7 cellular contexts compared by ENCODE assay signal in the genomic region with DNA sequence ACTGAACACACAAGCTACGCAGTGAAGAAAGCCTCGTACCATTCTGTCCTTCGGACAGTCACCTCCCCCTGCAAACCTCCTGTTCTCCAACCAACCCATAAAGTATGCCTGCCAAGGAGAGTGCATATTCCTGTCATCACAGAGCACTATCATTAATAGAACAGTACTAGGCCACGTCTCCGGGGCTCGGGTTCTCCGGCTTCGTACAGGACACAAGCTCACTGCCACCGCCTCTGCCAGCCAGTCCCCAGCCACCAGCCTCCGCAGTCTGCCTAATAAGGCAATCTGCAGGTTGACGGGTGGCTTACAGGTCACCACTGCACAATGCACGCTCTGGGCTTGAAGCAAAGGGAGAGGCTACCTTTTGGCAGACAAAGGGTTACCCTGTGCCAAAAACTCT. TPM values are rescaled to one million over a fixed set of nuclear protein-coding genes. Genes with fewer than 3 reads are reported as not detected.
A peak's percentile ranks its signal among the peaks of the same experiment; 100 is the strongest.
DNase-seq lines count a peak whose midpoint lies in the region; ATAC-seq and TF ChIP-seq lines count a peak whose summit lies in the region.
"Not testable (repeated sequence)": the region's sequence is repeated elsewhere in the genome, so short reads cannot be mapped to it uniquely, and the experiment has no call there.

No MANE protein-coding gene starts in this region.

- H3K79me2 ChIP-seq in SK-N-SH (ENCODE audit: insufficient read depth): peaks cover 66% of the 10 kb centered on the region

- intact Hi-C loops in right cardiac atrium (cut with DNase I): loop anchor here in 1 of 4 donors (10.0 kb wide), 1 partner anchor 62 kb away; no protein-coding TSS in a partner anchor

- H3K9me3 Mint-ChIP-seq in osteocyte (ENCODE audit: unreplicated experiment): not testable (repeated sequence)

- not testable (repeated sequence) for TF ChIP-seq EP300 in SK-N-SH (IDR thresholded peaks at IDR 0.05; ENCODE audit: borderline replicate concordance in 1 of 2, low read depth in 1 of 2, low read length in 1 of 2); gastroesophageal sphincter (IDR thresholded peaks at IDR 0.05)

- peaks cover 14% of the 10 kb centered on the region for H3K36me3 Mint-ChIP-seq in osteocyte (ENCODE audit: unreplicated experiment)

- H3K36me3 ChIP-seq in HAP-1 (replicated peaks); SK-N-SH (replicated peaks in 1 of 2; ENCODE audit: control insufficient read depth in 1 of 2, insufficient read depth in 2 of 2, low read length in 1 of 2); gastroesophageal sphincter; subcutaneous abdominal adipose tissue (ENCODE audit: control insufficient read depth in 5 of 5, insufficient read depth in 5 of 5, low read length in 5 of 5): not testable (repeated sequence)

- POLR2A ChIA-PET in SK-N-SH (lab: Yijun Ruan, JAX): not testable (repeated sequence)

- WGBS in SK-N-SH (ENCODE audit: low lambda C conversion rate): 86% methylated on average over 12 of the region's 12 CpGs
- 49 to 51% methylated on average over 8 of the region's 12 CpGs for WGBS in gastroesophageal sphincter (ENCODE audit: low coverage in 1 of 2), 2 donors
- WGBS in right cardiac atrium: 38% methylated on average over 12 of the region's 12 CpGs

- CTCF ChIA-PET in SK-N-SH (lab: Yijun Ruan, JAX): not testable (repeated sequence)

- H3K27me3 Mint-ChIP-seq in osteocyte (ENCODE audit: unreplicated experiment): not testable (repeated sequence)

- not testable (repeated sequence) for H3K9me3 ChIP-seq in HAP-1; SK-N-SH; gastroesophageal sphincter; right cardiac atrium (ENCODE audit: control insufficient read depth, low read length); subcutaneous abdominal adipose tissue (ENCODE audit: control insufficient read depth in 5 of 5, low read length in 5 of 5)

- H3K27ac ChIP-seq in SK-N-SH (ENCODE audit: low read depth in 2 of 2, low read length in 1 of 2) (peak overlapping the region in 1 of 2 experiments; percentile 96; a peak in 2 of 4 replicates), coronary artery (peak overlapping the region; percentile 46 to 83), gastroesophageal sphincter (peak overlapping the region; percentile 66 to 81 (median 74)), subcutaneous abdominal adipose tissue (ENCODE audit: low read depth, low read length) (peak overlapping the region; percentile 84)
- not testable (repeated sequence) for H3K27ac ChIP-seq in right cardiac atrium (ENCODE audit: low read length)

- not testable (repeated sequence) for H3K9me2 ChIP-seq in SK-N-SH

- H3K4me2 ChIP-seq in SK-N-SH: 0 out of 2 replicates have a peak overlapping the region, but pooled peaks have one; percentile 21

- peaks cover 35% of the 10 kb centered on the region for H3F3A ChIP-seq in SK-N-SH (replicated peaks; ENCODE audit: insufficient read depth)

- peaks cover 69% of the 10 kb centered on the region for H3K4me1 Mint-ChIP-seq in osteocyte (ENCODE audit: unreplicated experiment)

- DNase-seq in HAP-1 (ENCODE audit: low spot score in 2 of 2) (peak; percentile 49 to 74), right cardiac atrium (peak; percentile 55 to 82 (median 78)), osteocyte (ENCODE audit: extremely low spot score, unreplicated experiment) (peak; percentile 40)
- not testable (repeated sequence) for DNase-seq in SK-N-SH; coronary artery (ENCODE audit: low spot score)

- H3K4me3 Mint-ChIP-seq in osteocyte (ENCODE audit: unreplicated experiment): not testable (repeated sequence)

- H2AFZ ChIP-seq in SK-N-SH (ENCODE audit: low read depth): not testable (repeated sequence)

- H3K27me3 ChIP-seq in HAP-1 (ENCODE audit: low read depth); SK-N-SH (ENCODE audit: insufficient read depth); gastroesophageal sphincter; right cardiac atrium (ENCODE audit: control insufficient read depth, insufficient read depth); subcutaneous abdominal adipose tissue (ENCODE audit: control insufficient read depth in 5 of 5, insufficient read depth in 4 of 5, low read length in 5 of 5): not testable (repeated sequence)

- not testable (repeated sequence) for H3K27ac Mint-ChIP-seq in osteocyte (ENCODE audit: unreplicated experiment)

- peak; percentile 23 for ATAC-seq in gastroesophageal sphincter
- ATAC-seq in right cardiac atrium: peak; percentile 71 to 81

- peaks cover 26% of the 10 kb centered on the region for H3K4me1 ChIP-seq in HAP-1
- H3K4me1 ChIP-seq in SK-N-SH (ENCODE audit: control insufficient read depth in 1 of 2, insufficient read depth in 2 of 2, low read depth in 1 of 2, low read length in 1 of 2): peaks cover 7 to 38% of the 10 kb centered on the region in 2 experiments
- H3K4me1 ChIP-seq in gastroesophageal sphincter: peaks cover 18 to 99% (median 32%) of the 10 kb centered on the region in 3 donors
- H3K4me1 ChIP-seq in right cardiac atrium (ENCODE audit: control insufficient read depth, insufficient read depth, low read length): not testable (repeated sequence)
- peaks cover 5 to 39% (median 32%) of the 10 kb centered on the region in 5 donors for H3K4me1 ChIP-seq in subcutaneous abdominal adipose tissue (ENCODE audit: control insufficient read depth in 5 of 5, insufficient read depth in 5 of 5, low read length in 5 of 5)

- not testable (repeated sequence) for TF ChIP-seq RAD21 in SK-N-SH (IDR thresholded peaks at IDR 0.05; ENCODE audit: low read length)

- not testable (repeated sequence) for TF ChIP-seq CTCF in SK-N-SH (IDR thresholded peaks at IDR 0.05); coronary artery (IDR thresholded peaks at IDR 0.05); gastroesophageal sphincter (IDR thresholded peaks at IDR 0.05); osteocyte (IDR thresholded peaks at IDR 0.05)

- peaks cover 20% of the 10 kb centered on the region; the same call in 1 of the 2 replicates for H4K20me1 ChIP-seq in SK-N-SH (ENCODE audit: insufficient read depth)

- not testable (repeated sequence) for H3K9ac ChIP-seq in SK-N-SH
- peak overlapping the region in 1 of 5 donors; percentile 3 for H3K9ac ChIP-seq in subcutaneous abdominal adipose tissue (ENCODE audit: low read length in 5 of 5)

- not testable (repeated sequence) for H3K4me3 ChIP-seq in HAP-1; SK-N-SH (ENCODE audit: low read depth in 2 of 2, low read length in 1 of 2); gastroesophageal sphincter; right cardiac atrium (ENCODE audit: low read length); subcutaneous abdominal adipose tissue (ENCODE audit: low read depth in 1 of 5, low read length in 5 of 5)
- peak overlapping the region; percentile 40 for H3K4me3 ChIP-seq in coronary artery

- not testable (repeated sequence) for TF ChIP-seq POLR2A in gastroesophageal sphincter (IDR thresholded peaks at IDR 0.05)

- in situ Hi-C loops in HAP-1 (cut with MboI; ENCODE audit: low sequenced_read_pairs): not testable (repeated sequence)

RNA-seq across cellular contexts. Expression of a gene that starts 47.7 kb away (rescaled TPM):
- polyA plus RNA-seq in SK-N-SH (2012; rRNA removed) (47.5 and 48.7 TPM in 2 replicates), right cardiac atrium (106 TPM)
- 30.8 and 31.9 TPM in 2 replicates for polyA plus RNA-seq in SK-N-SH (2012; cell fraction: cytosol; rRNA removed)
- polyA plus RNA-seq in SK-N-SH (2012; cell fraction: nucleus; rRNA removed): 94.2 and 132 TPM in 2 replicates
- total RNA-seq in gastroesophageal sphincter (1,000 to 10,000 TPM in 2 of 4 donors, 100 to 1,000 TPM in 2; 585 to 1,262 (median 942) TPM), right cardiac atrium (100 to 1,000 TPM; 254 to 374 (median 287) TPM), osteocyte (257 and 258 TPM in 2 replicates)
